In the genomic region with DNA sequence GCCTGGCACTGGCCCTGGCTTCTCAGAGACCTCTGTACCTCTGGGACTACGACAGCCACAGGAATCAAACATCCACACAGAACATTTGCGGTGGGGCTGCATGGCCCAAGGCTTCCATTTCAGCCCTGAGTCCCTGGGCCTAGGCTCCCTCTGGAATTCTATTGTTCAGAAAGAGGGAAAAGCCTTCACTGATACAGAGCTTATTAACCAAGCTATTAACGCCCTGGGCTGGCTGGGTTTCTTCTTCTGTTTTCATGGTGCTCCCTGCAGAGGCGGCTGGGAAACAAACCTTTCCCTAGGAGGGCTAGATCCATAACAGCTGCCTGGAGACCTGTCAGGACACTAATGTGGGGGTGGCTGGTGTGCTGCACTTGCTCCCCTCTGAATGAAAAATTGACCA, we compare ENCODE assay signal across 2 cellular contexts.
TF ChIP-seq lines count a peak whose summit lies in the region.

No MANE protein-coding gene starts in this region.

TF ChIP-seq in GM23338, 12 proteins besides CTCF, POLR2A, EP300 and RAD21 (continues in another document):
- TF ChIP-seq, protein P1, sequence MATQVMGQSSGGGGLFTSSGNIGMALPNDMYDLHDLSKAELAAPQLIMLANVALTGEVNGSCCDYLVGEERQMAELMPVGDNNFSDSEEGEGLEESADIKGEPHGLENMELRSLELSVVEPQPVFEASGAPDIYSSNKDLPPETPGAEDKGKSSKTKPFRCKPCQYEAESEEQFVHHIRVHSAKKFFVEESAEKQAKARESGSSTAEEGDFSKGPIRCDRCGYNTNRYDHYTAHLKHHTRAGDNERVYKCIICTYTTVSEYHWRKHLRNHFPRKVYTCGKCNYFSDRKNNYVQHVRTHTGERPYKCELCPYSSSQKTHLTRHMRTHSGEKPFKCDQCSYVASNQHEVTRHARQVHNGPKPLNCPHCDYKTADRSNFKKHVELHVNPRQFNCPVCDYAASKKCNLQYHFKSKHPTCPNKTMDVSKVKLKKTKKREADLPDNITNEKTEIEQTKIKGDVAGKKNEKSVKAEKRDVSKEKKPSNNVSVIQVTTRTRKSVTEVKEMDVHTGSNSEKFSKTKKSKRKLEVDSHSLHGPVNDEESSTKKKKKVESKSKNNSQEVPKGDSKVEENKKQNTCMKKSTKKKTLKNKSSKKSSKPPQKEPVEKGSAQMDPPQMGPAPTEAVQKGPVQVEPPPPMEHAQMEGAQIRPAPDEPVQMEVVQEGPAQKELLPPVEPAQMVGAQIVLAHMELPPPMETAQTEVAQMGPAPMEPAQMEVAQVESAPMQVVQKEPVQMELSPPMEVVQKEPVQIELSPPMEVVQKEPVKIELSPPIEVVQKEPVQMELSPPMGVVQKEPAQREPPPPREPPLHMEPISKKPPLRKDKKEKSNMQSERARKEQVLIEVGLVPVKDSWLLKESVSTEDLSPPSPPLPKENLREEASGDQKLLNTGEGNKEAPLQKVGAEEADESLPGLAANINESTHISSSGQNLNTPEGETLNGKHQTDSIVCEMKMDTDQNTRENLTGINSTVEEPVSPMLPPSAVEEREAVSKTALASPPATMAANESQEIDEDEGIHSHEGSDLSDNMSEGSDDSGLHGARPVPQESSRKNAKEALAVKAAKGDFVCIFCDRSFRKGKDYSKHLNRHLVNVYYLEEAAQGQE (IDR thresholded peaks at IDR 0.05; ENCODE audit: unreplicated experiment) = no peak
- TF ChIP-seq EZH2phosphoT487 (IDR thresholded peaks at IDR 0.05; ENCODE audit: unreplicated experiment) = no peak
- TF ChIP-seq EZH2 (IDR thresholded peaks at IDR 0.05; ENCODE audit: low read depth, unreplicated experiment) = no peak
- TF ChIP-seq ZNF114 (CRISPR knock-in tag; IDR thresholded peaks at IDR 0.05) = no peak
- TF ChIP-seq POLR2AphosphoS5 (IDR thresholded peaks at IDR 0.05; ENCODE audit: low read depth) = no peak
- no peak for TF ChIP-seq CREB1 (CRISPR knock-in tag; IDR thresholded peaks at IDR 0.05; ENCODE audit: low read depth)
- no peak for TF ChIP-seq JUNB (IDR thresholded peaks at IDR 0.05; ENCODE audit: unreplicated experiment)
- TF ChIP-seq, protein P2, sequence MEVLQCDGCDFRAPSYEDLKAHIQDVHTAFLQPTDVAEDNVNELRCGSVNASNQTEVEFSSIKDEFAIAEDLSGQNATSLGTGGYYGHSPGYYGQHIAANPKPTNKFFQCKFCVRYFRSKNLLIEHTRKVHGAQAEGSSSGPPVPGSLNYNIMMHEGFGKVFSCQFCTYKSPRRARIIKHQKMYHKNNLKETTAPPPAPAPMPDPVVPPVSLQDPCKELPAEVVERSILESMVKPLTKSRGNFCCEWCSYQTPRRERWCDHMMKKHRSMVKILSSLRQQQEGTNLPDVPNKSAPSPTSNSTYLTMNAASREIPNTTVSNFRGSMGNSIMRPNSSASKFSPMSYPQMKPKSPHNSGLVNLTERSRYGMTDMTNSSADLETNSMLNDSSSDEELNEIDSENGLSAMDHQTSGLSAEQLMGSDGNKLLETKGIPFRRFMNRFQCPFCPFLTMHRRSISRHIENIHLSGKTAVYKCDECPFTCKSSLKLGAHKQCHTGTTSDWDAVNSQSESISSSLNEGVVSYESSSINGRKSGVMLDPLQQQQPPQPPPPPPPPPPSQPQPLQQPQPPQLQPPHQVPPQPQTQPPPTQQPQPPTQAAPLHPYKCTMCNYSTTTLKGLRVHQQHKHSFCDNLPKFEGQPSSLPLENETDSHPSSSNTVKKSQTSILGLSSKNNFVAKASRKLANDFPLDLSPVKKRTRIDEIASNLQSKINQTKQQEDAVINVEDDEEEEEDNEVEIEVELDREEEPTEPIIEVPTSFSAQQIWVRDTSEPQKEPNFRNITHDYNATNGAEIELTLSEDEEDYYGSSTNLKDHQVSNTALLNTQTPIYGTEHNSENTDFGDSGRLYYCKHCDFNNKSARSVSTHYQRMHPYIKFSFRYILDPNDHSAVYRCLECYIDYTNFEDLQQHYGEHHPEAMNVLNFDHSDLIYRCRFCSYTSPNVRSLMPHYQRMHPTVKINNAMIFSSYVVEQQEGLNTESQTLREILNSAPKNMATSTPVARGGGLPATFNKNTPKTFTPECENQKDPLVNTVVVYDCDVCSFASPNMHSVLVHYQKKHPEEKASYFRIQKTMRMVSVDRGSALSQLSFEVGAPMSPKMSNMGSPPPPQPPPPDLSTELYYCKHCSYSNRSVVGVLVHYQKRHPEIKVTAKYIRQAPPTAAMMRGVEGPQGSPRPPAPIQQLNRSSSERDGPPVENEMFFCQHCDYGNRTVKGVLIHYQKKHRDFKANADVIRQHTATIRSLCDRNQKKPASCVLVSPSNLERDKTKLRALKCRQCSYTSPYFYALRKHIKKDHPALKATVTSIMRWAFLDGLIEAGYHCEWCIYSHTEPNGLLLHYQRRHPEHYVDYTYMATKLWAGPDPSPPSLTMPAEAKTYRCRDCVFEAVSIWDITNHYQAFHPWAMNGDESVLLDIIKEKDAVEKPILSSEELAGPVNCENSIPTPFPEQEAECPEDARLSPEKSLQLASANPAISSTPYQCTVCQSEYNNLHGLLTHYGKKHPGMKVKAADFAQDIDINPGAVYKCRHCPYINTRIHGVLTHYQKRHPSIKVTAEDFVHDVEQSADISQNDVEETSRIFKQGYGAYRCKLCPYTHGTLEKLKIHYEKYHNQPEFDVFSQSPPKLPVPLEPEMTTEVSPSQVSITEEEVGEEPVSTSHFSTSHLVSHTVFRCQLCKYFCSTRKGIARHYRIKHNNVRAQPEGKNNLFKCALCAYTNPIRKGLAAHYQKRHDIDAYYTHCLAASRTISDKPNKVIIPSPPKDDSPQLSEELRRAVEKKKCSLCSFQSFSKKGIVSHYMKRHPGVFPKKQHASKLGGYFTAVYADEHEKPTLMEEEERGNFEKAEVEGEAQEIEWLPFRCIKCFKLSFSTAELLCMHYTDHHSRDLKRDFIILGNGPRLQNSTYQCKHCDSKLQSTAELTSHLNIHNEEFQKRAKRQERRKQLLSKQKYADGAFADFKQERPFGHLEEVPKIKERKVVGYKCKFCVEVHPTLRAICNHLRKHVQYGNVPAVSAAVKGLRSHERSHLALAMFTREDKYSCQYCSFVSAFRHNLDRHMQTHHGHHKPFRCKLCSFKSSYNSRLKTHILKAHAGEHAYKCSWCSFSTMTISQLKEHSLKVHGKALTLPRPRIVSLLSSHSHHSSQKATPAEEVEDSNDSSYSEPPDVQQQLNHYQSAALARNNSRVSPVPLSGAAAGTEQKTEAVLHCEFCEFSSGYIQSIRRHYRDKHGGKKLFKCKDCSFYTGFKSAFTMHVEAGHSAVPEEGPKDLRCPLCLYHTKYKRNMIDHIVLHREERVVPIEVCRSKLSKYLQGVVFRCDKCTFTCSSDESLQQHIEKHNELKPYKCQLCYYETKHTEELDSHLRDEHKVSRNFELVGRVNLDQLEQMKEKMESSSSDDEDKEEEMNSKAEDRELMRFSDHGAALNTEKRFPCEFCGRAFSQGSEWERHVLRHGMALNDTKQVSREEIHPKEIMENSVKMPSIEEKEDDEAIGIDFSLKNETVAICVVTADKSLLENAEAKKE (CRISPR knock-in tag; IDR thresholded peaks at IDR 0.05) = no peak
- no peak for TF ChIP-seq ZNF331 (CRISPR knock-in tag; IDR thresholded peaks at IDR 0.05; ENCODE audit: low read depth)
- TF ChIP-seq NANOG (IDR thresholded peaks at IDR 0.05; ENCODE audit: borderline replicate concordance) = no peak
- TF ChIP-seq STAT1 (IDR thresholded peaks at IDR 0.05; ENCODE audit: unreplicated experiment) = no peak

TF ChIP-seq in H1, 55 proteins besides CTCF, POLR2A, EP300 and RAD21:
- TF ChIP-seq, protein P3, sequence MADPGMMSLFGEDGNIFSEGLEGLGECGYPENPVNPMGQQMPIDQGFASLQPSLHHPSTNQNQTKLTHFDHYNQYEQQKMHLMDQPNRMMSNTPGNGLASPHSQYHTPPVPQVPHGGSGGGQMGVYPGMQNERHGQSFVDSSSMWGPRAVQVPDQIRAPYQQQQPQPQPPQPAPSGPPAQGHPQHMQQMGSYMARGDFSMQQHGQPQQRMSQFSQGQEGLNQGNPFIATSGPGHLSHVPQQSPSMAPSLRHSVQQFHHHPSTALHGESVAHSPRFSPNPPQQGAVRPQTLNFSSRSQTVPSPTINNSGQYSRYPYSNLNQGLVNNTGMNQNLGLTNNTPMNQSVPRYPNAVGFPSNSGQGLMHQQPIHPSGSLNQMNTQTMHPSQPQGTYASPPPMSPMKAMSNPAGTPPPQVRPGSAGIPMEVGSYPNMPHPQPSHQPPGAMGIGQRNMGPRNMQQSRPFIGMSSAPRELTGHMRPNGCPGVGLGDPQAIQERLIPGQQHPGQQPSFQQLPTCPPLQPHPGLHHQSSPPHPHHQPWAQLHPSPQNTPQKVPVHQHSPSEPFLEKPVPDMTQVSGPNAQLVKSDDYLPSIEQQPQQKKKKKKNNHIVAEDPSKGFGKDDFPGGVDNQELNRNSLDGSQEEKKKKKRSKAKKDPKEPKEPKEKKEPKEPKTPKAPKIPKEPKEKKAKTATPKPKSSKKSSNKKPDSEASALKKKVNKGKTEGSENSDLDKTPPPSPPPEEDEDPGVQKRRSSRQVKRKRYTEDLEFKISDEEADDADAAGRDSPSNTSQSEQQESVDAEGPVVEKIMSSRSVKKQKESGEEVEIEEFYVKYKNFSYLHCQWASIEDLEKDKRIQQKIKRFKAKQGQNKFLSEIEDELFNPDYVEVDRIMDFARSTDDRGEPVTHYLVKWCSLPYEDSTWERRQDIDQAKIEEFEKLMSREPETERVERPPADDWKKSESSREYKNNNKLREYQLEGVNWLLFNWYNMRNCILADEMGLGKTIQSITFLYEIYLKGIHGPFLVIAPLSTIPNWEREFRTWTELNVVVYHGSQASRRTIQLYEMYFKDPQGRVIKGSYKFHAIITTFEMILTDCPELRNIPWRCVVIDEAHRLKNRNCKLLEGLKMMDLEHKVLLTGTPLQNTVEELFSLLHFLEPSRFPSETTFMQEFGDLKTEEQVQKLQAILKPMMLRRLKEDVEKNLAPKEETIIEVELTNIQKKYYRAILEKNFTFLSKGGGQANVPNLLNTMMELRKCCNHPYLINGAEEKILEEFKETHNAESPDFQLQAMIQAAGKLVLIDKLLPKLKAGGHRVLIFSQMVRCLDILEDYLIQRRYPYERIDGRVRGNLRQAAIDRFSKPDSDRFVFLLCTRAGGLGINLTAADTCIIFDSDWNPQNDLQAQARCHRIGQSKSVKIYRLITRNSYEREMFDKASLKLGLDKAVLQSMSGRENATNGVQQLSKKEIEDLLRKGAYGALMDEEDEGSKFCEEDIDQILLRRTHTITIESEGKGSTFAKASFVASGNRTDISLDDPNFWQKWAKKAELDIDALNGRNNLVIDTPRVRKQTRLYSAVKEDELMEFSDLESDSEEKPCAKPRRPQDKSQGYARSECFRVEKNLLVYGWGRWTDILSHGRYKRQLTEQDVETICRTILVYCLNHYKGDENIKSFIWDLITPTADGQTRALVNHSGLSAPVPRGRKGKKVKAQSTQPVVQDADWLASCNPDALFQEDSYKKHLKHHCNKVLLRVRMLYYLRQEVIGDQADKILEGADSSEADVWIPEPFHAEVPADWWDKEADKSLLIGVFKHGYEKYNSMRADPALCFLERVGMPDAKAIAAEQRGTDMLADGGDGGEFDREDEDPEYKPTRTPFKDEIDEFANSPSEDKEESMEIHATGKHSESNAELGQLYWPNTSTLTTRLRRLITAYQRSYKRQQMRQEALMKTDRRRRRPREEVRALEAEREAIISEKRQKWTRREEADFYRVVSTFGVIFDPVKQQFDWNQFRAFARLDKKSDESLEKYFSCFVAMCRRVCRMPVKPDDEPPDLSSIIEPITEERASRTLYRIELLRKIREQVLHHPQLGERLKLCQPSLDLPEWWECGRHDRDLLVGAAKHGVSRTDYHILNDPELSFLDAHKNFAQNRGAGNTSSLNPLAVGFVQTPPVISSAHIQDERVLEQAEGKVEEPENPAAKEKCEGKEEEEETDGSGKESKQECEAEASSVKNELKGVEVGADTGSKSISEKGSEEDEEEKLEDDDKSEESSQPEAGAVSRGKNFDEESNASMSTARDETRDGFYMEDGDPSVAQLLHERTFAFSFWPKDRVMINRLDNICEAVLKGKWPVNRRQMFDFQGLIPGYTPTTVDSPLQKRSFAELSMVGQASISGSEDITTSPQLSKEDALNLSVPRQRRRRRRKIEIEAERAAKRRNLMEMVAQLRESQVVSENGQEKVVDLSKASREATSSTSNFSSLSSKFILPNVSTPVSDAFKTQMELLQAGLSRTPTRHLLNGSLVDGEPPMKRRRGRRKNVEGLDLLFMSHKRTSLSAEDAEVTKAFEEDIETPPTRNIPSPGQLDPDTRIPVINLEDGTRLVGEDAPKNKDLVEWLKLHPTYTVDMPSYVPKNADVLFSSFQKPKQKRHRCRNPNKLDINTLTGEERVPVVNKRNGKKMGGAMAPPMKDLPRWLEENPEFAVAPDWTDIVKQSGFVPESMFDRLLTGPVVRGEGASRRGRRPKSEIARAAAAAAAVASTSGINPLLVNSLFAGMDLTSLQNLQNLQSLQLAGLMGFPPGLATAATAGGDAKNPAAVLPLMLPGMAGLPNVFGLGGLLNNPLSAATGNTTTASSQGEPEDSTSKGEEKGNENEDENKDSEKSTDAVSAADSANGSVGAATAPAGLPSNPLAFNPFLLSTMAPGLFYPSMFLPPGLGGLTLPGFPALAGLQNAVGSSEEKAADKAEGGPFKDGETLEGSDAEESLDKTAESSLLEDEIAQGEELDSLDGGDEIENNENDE (IDR thresholded peaks at IDR 0.05; ENCODE audit: insufficient replicate concordance, low read length) = no peak
- TF ChIP-seq CTBP2 (IDR thresholded peaks at IDR 0.05; ENCODE audit: borderline replicate concordance, insufficient read depth, insufficient read length, low read length) (no peak), ASH2L (IDR thresholded peaks at IDR 0.05; ENCODE audit: low read length) (no peak), PHF8 (conservative IDR thresholded peaks at IDR 0.05; ENCODE audit: low read depth, low read length) (no peak), SIX5 (IDR thresholded peaks at IDR 0.05; ENCODE audit: low read depth, low read length) (no peak), KDM1A (IDR thresholded peaks at IDR 0.05; ENCODE audit: borderline replicate concordance, low read length) (no peak), SUZ12 (IDR thresholded peaks at IDR 0.05; ENCODE audit: low read length) (no peak), CBX8 (IDR thresholded peaks at IDR 0.05; ENCODE audit: borderline replicate concordance, low read depth, low read length) (no peak), JUND (IDR thresholded peaks at IDR 0.05; ENCODE audit: low read length) (no peak), GTF2F1 (IDR thresholded peaks at IDR 0.05; ENCODE audit: borderline replicate concordance, low read depth, low read length) (no peak), SP4 (IDR thresholded peaks at IDR 0.05; ENCODE audit: low read length) (no peak), CEBPB (IDR thresholded peaks at IDR 0.05; ENCODE audit: low read depth, low read length) (no peak), EGR1 (IDR thresholded peaks at IDR 0.05; ENCODE audit: borderline replicate concordance, low read depth, low read length) (no peak), SIN3A (conservative IDR thresholded peaks at IDR 0.05 in 1 of 2, IDR thresholded peaks at IDR 0.05 in 1 of 2; ENCODE audit: low read depth in 1 of 2, low read length in 2 of 2) (no peak)
